Comparison of ENCODE assay signal across 9 cellular contexts in genomic region chr6:30480536-30481156, GRCh38. TPM values are rescaled to one million over a fixed set of nuclear protein-coding genes. Genes with fewer than 3 reads are reported as not detected.
A peak's percentile ranks its signal among the peaks of the same experiment; 100 is the strongest.
DNase-seq lines count a peak whose midpoint lies in the region; ATAC-seq lines count a peak whose summit lies in the region.
"Had no signal": no experiment of that assay in that cellular context is flagged by ENCODE, and none has a peak within 500 bp of the region (broad histone marks: within the 10 kb centered on the region; RNA-seq: fewer than 3 reads in every experiment).

No MANE protein-coding gene starts in this region.

- peaks cover 26 to 39% of the 10 kb centered on the region in 2 donors for H3K27me3 Mint-ChIP-seq in CD4-positive, alpha-beta memory T cell
- H3K27me3 Mint-ChIP-seq in IgD-negative memory B cell = peaks cover 31% of the 10 kb centered on the region
- H3K27me3 Mint-ChIP-seq in activated CD4-positive, alpha-beta memory T cell treated with anti-CD3 and anti-CD28 coated beads for 36 hours = peaks cover 45% of the 10 kb centered on the region

- H3K36me3 ChIP-seq in CD4-positive, alpha-beta memory T cell (ENCODE audit: insufficient read depth, low read length) = no peaks in the 10 kb centered on the region
- no peaks in the 10 kb centered on the region for H3K36me3 ChIP-seq in GM23248 (ENCODE audit: low read depth)

- H3K79me2 ChIP-seq in GM23248 (ENCODE audit: insufficient read depth) = no peaks in the 10 kb centered on the region

- H3K9ac ChIP-seq in GM23248 = no peak overlapping the region

- H3K36me3 Mint-ChIP-seq in CD4-positive, alpha-beta memory T cell = no peaks in the 10 kb centered on the region
- no peaks in the 10 kb centered on the region for H3K36me3 Mint-ChIP-seq in IgD-negative memory B cell
- H3K36me3 Mint-ChIP-seq in activated CD4-positive, alpha-beta memory T cell treated with anti-CD3 and anti-CD28 coated beads for 36 hours = no peaks in the 10 kb centered on the region

- no peaks in the 10 kb centered on the region for H3K9me3 Mint-ChIP-seq in CD4-positive, alpha-beta memory T cell
- no peaks in the 10 kb centered on the region for H3K9me3 Mint-ChIP-seq in IgD-negative memory B cell
- H3K9me3 Mint-ChIP-seq in activated CD4-positive, alpha-beta memory T cell treated with anti-CD3 and anti-CD28 coated beads for 36 hours = no peaks in the 10 kb centered on the region

- H3K4me2 ChIP-seq in GM23248 (ENCODE audit: unreplicated experiment) = no peak overlapping the region

- CTCF ChIA-PET in CD4-positive, alpha-beta memory T cell (lab: Charles Lee; ENCODE audit: partially characterized antibody) = interaction anchor here (0.9 to 10.0 kb wide), 15 partner anchors 21 to 253 kb away, joined by 3 to 416 read pairs (median 7); partner anchors contain the start of genes DHX16, GNL1 and PRR3
- CTCF ChIA-PET in activated CD4-positive, alpha-beta memory T cell treated with anti-CD3 and anti-CD28 coated beads for 36 hours (lab: Charles Lee) = interaction anchor here (1.9 to 10.3 kb wide), 5 partner anchors 27 to 117 kb away, joined by 10 to 446 read pairs (median 19); no protein-coding TSS in a partner anchor

- peak overlapping the region in 4 of 7 donors; percentile 16 to 81 (median 28) for H3K27ac Mint-ChIP-seq in CD4-positive, alpha-beta memory T cell
- peak overlapping the region in 2 of 3 donors; percentile 65 to 74 for H3K27ac Mint-ChIP-seq in IgD-negative memory B cell
- no peak overlapping the region for H3K27ac Mint-ChIP-seq in activated CD4-positive, alpha-beta memory T cell treated with anti-CD3 and anti-CD28 coated beads for 36 hours

- H3K27ac ChIP-seq in CD4-positive, alpha-beta memory T cell (ENCODE audit: low read depth, low read length) = no peak overlapping the region
- no peak overlapping the region for H3K27ac ChIP-seq in GM23248

- H3K9me3 ChIP-seq in CD4-positive, alpha-beta memory T cell (ENCODE audit: control insufficient read depth in 1 of 2, low read length in 2 of 2) = no peaks in the 10 kb centered on the region
- H3K9me3 ChIP-seq in iPS-18c (ENCODE audit: control insufficient read depth, insufficient read depth, low read length) = no peaks in the 10 kb centered on the region
- no peaks in the 10 kb centered on the region for H3K9me3 ChIP-seq in GM23248 (ENCODE audit: low read depth)

- no peaks in the 10 kb centered on the region for H4K20me1 ChIP-seq in GM23248 (ENCODE audit: insufficient read depth)

- in situ Hi-C loops in GM23248 (cut with MboI) = loop anchor here (5.0 kb wide), 1 partner anchor 57 kb away; no protein-coding TSS in a partner anchor

- intact Hi-C loops in CD4-positive, alpha-beta memory T cell (cut with micrococcal nuclease) = loop anchor here (1.0 kb wide), 1 partner anchor 27 kb away; no protein-coding TSS in a partner anchor
- intact Hi-C loops in activated CD4-positive, alpha-beta memory T cell treated with anti-CD3 and anti-CD28 coated beads for 36 hours (cut with micrococcal nuclease) = loop anchor here (2.0 to 10.0 kb wide), 2 partner anchors 28 to 604 kb away; no protein-coding TSS in a partner anchor

- H3K27me3 ChIP-seq in CD4-positive, alpha-beta memory T cell (ENCODE audit: insufficient read depth, low read length) = peaks cover 27% of the 10 kb centered on the region
- peaks cover 53% of the 10 kb centered on the region for H3K27me3 ChIP-seq in GM23248 (replicated peaks; ENCODE audit: insufficient read depth)

- H3F3A ChIP-seq in GM23248 (ENCODE audit: insufficient read depth) = 0 out of 2 replicates have a peak, but pooled peaks cover 5% of the 10 kb centered on the region

- no peak for ATAC-seq in HG02870 (IDR thresholded peaks at IDR 0.05; ENCODE audit: unreplicated experiment)

- H3K9me2 ChIP-seq in GM23248 (ENCODE audit: insufficient read depth) = no peaks in the 10 kb centered on the region

- peak; percentile 73 to 88 (median 74) for DNase-seq in CD4-positive, alpha-beta memory T cell
- DNase-seq in activated CD4-positive, alpha-beta memory T cell treated with anti-CD3 and anti-CD28 coated beads for 36 hours = peak; percentile 75
- DNase-seq in NCI-H2227 (lab: John Stamatoyannopoulos, UW; ENCODE audit: unreplicated experiment) (no peak), NCI-H2171 treated with DMSO at 0.1 percent for 48 hours (lab: John Stamatoyannopoulos, UW) (no peak), GM23248 (no peak)
- DNase-seq: amygdala had no signal

- POLR2A ChIA-PET in CD4-positive, alpha-beta memory T cell (lab: Charles Lee; ENCODE audit: partially characterized antibody) = interaction anchor here (0.7 to 9.1 kb wide), 11 partner anchors 12 to 250 kb away, joined by 3 to 106 read pairs (median 7); partner anchors contain the start of gene ABCF1
- POLR2A ChIA-PET in activated CD4-positive, alpha-beta memory T cell treated with anti-CD3 and anti-CD28 coated beads for 36 hours (lab: Charles Lee) = interaction anchor here (0.6 to 1.1 kb wide), 2 partner anchors 30 to 116 kb away, joined by 3 to 4 read pairs; no protein-coding TSS in a partner anchor

- no peak overlapping the region for H3K4me3 ChIP-seq in CD4-positive, alpha-beta memory T cell (ENCODE audit: low read length in 2 of 2)
- peak overlapping the region; percentile 36; the same call in 1 of the 2 replicates for H3K4me3 ChIP-seq in iPS-18c (ENCODE audit: insufficient read depth, low read depth, low read length)
- H3K4me3 ChIP-seq in GM23248 = no peak overlapping the region

- H3K4me3 Mint-ChIP-seq in CD4-positive, alpha-beta memory T cell = peak overlapping the region; percentile 27 to 75 (median 54)
- H3K4me3 Mint-ChIP-seq in IgD-negative memory B cell = peak overlapping the region in 2 of 4 donors; percentile 18 to 58
- H3K4me3 Mint-ChIP-seq in activated CD4-positive, alpha-beta memory T cell treated with anti-CD3 and anti-CD28 coated beads for 36 hours = peak overlapping the region; percentile 16

- H3K4me1 ChIP-seq in CD4-positive, alpha-beta memory T cell (ENCODE audit: insufficient read depth, low read length) = peaks cover 24% of the 10 kb centered on the region
- no peaks in the 10 kb centered on the region for H3K4me1 ChIP-seq in GM23248 (ENCODE audit: insufficient read depth)

- 21 to 22% methylated on average over 18 of the region's 18 CpGs for WGBS in GM23248 (ENCODE audit: low coverage in 1 of 2, low lambda C conversion rate in 2 of 2, missing lambda C conversion rate in 2 of 2), 2 experiments

- no peak overlapping the region for H2AFZ ChIP-seq in GM23248

- H3K4me1 Mint-ChIP-seq in CD4-positive, alpha-beta memory T cell = peaks cover 18 to 33% (median 20%) of the 10 kb centered on the region in 4 donors
- H3K4me1 Mint-ChIP-seq in IgD-negative memory B cell = peaks cover 15 to 18% (median 17%) of the 10 kb centered on the region in 3 donors
- peaks cover 19% of the 10 kb centered on the region for H3K4me1 Mint-ChIP-seq in activated CD4-positive, alpha-beta memory T cell treated with anti-CD3 and anti-CD28 coated beads for 36 hours (ENCODE audit: low read depth)

RNA-seq across cellular contexts. Expression of gene HLA-E, which starts 8.7 kb away (rescaled TPM):
- total RNA-seq in CD4-positive, alpha-beta memory T cell = 1,000 to 10,000 TPM; 1,097 to 1,122 TPM
- polyA plus RNA-seq in CD4-positive, alpha-beta memory T cell = 1,000 to 10,000 TPM; 2,441 to 3,541 TPM
- polyA plus RNA-seq in IgD-negative memory B cell (2,343 TPM), GM23248 (2016; fragmentation: Nextera tagmentation; extraction: Ambion mirVana) (123 and 130 TPM in 2 replicates)
- total RNA-seq in activated CD4-positive, alpha-beta memory T cell treated with anti-CD3 and anti-CD28 coated beads for 36 hours = 100 to 1,000 TPM; 481 to 485 TPM
- 190 and 203 TPM in 2 replicates for total RNA-seq in GM23248 (2014; rRNA removed; shearing (Covaris generic))

Comparison
In these comparisons a context has a peak if more than half of its experiments do, and no peak if none do; other contexts are left out.
1. DNase-seq: peak in CD4-positive, alpha-beta memory T cell (5 of 5) and activated CD4-positive, alpha-beta memory T cell treated with anti-CD3 and anti-CD28 coated beads for 36 hours (single experiment); none in NCI-H2227 (single experiment), NCI-H2171 treated with DMSO at 0.1 percent for 48 hours (single experiment) and GM23248 (single experiment).